8 cellular contexts compared by ENCODE assay signal in genomic region chr6:138692058-138692977, GRCh38.
DNase-seq lines count a peak whose midpoint lies in the region; ATAC-seq and TF ChIP-seq lines count a peak whose summit lies in the region.

No MANE protein-coding gene starts in this region.

- no peaks in the 10 kb centered on the region for H3K9me3 ChIP-seq in aorta (ENCODE audit: control insufficient read depth, low read length)

- H3K4me1 ChIP-seq in aorta (ENCODE audit: control insufficient read depth in 1 of 2, insufficient read depth in 2 of 2, low read length in 2 of 2) = no peaks in the 10 kb centered on the region

- H3K9me3 Mint-ChIP-seq in activated naive CD4-positive, alpha-beta T cell treated with anti-CD3 and anti-CD28 coated beads, Interleukin-2, amount 50 U/mL, for 72 hours = no peaks in the 10 kb centered on the region

- no peaks in the 10 kb centered on the region for H3K36me3 ChIP-seq in aorta (ENCODE audit: control insufficient read depth in 1 of 2, insufficient read depth in 2 of 2, low read length in 1 of 2)

- peak overlapping the region; percentile 65 to 78 for H3K4me3 ChIP-seq in aorta (ENCODE audit: low read length in 2 of 2)

- intact Hi-C loops in head of caudate nucleus (cut with DNase I) (no loop called here), aorta (cut with DNase I) (loop anchor here (5.0 kb wide), 3 partner anchors 75 to 100 kb away; partner anchors contain the start of gene CCDC28A (in 1 of the 2))

- ATAC-seq in GM19455 (IDR thresholded peaks at IDR 0.05; ENCODE audit: unreplicated experiment) = peak; percentile 76
- ATAC-seq in HG03521 (IDR thresholded peaks at IDR 0.05; ENCODE audit: unreplicated experiment) = peak; percentile 52
- ATAC-seq in activated naive CD4-positive, alpha-beta T cell treated with anti-CD3 and anti-CD28 coated beads, Interleukin-2, amount 50 U/mL, for 72 hours = peak; percentile 76 to 77
- ATAC-seq in omental fat pad (ENCODE audit: low FRiP score) = peak; percentile 76
- peak; percentile 87 for ATAC-seq in aorta (ENCODE audit: low FRiP score)

- TF ChIP-seq CTCF in RWPE1 (conservative IDR thresholded peaks at IDR 0.05; ENCODE audit: low read depth) = peak; percentile 94
- TF ChIP-seq CTCF in omental fat pad (IDR thresholded peaks at IDR 0.05) = peak in 2 of 3 donors; percentile 19 to 39

- H3K27ac ChIP-seq in RWPE1 (peak overlapping the region; percentile 91), aorta (ENCODE audit: low read depth in 1 of 2, low read length in 2 of 2) (no peak overlapping the region)

- CTCF ChIA-PET in RWPE1 (lab: Yijun Ruan, JAX) = interaction anchor here (0.5 to 2.5 kb wide), 16 partner anchors 13 to 1526 kb away, joined by 3 to 12 read pairs (median 3); no protein-coding TSS in a partner anchor

- no peak overlapping the region for H3K27ac Mint-ChIP-seq in activated naive CD4-positive, alpha-beta T cell treated with anti-CD3 and anti-CD28 coated beads, Interleukin-2, amount 50 U/mL, for 72 hours

- DNase-seq in COR-L47 (lab: John Stamatoyannopoulos, UW) (peak; percentile 20), RWPE1 (ENCODE audit: low spot score) (peak; percentile 85), head of caudate nucleus (peak in 40 of 42 donors; percentile 31 to 86 (median 66)), omental fat pad (ENCODE audit: low spot score) (no peak), aorta (peak; percentile 82 to 92)
- peak; percentile 71 to 77 for DNase-seq in activated naive CD4-positive, alpha-beta T cell treated with anti-CD3 and anti-CD28 coated beads, Interleukin-2, amount 50 U/mL, for 72 hours (ENCODE audit: low spot score in 2 of 2)

- POLR2A ChIA-PET in RWPE1 (lab: Yijun Ruan, JAX; ENCODE audit: low non-redundant PET) = interaction anchor here (1.0 kb wide), 1 partner anchor 10 kb away, joined by 3 read pairs; no protein-coding TSS in a partner anchor

- H3K27me3 ChIP-seq in aorta (ENCODE audit: control insufficient read depth in 1 of 2, insufficient read depth in 2 of 2, low read length in 1 of 2) = no peaks in the 10 kb centered on the region

- WGBS in aorta, 2 donors = 0 to 1% methylated on average over 81 to 103 of the region's 103 CpGs

- peaks cover 0 to 4% of the 10 kb centered on the region in 2 donors for H3K36me3 Mint-ChIP-seq in activated naive CD4-positive, alpha-beta T cell treated with anti-CD3 and anti-CD28 coated beads, Interleukin-2, amount 50 U/mL, for 72 hours
